In the genomic region with DNA sequence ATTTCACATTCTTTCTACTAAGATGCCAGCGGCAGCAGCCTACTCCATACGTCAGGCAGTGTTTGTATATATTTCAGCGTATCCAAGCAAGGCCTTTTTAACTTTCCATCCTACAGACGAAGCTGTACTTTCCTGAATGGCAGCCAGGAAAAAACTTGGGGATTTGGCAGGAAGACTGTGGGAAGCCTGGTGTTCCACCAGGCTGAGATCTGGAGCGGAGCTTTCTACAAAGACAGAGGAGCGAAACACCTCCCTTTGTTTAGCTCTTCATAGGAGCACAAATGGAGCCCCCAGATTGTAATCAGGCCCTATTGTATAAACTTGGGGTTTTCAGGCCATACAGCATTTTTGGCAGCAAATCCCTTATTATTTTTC, we compare ENCODE assay signal across 10 cellular contexts.
DNase-seq lines count a peak whose midpoint lies in the region; ATAC-seq and TF ChIP-seq lines count a peak whose summit lies in the region.
"Had no signal": no experiment of that assay in that cellular context is flagged by ENCODE, and none has a peak within 500 bp of the region (broad histone marks: within the 10 kb centered on the region; RNA-seq: fewer than 3 reads in every experiment).

No MANE protein-coding gene starts in this region.

- no peak for TF ChIP-seq EP300 in stomach (IDR thresholded peaks at IDR 0.05)

- ATAC-seq in GM21825 (IDR thresholded peaks at IDR 0.05; ENCODE audit: unreplicated experiment) (no peak), GM18861 (IDR thresholded peaks at IDR 0.05; ENCODE audit: unreplicated experiment) (no peak)

- peaks cover 37 to 56% (median 43%) of the 10 kb centered on the region in 4 donors for H3K4me1 ChIP-seq in stomach

- H3K4me1 Mint-ChIP-seq in HFFc6 (ENCODE audit: low read depth): peaks cover 53% of the 10 kb centered on the region
- H3K4me1 Mint-ChIP-seq: activated naive CD4-positive, alpha-beta T cell treated with anti-CD3 and anti-CD28 coated beads, Interleukin-2, amount 10 ng/mL, durations not matched to agents 7 days and 5 days had no signal

- peak overlapping the region; percentile 96 for H3K27ac Mint-ChIP-seq in HFFc6
- H3K27ac Mint-ChIP-seq: activated naive CD4-positive, alpha-beta T cell treated with anti-CD3 and anti-CD28 coated beads, Interleukin-2, amount 10 ng/mL, durations not matched to agents 7 days and 5 days had no signal

- WGBS in stomach, 5 donors: 15 to 36% (median 24%) methylated on average over 6 of the region's 6 CpGs

- H3K9me3 ChIP-seq in stomach: no peaks in the 10 kb centered on the region

- no peaks in the 10 kb centered on the region for H3K9me3 Mint-ChIP-seq in HFFc6
- H3K9me3 Mint-ChIP-seq: activated naive CD4-positive, alpha-beta T cell treated with anti-CD3 and anti-CD28 coated beads, Interleukin-2, amount 10 ng/mL, durations not matched to agents 7 days and 5 days had no signal

- DNase-seq in HFFc6 (peak; percentile 8), cardiac fibroblast (ENCODE audit: low read depth in 2 of 2) (peak; percentile 62 to 99), stomach (peak; percentile 66), activated gamma-delta T cell (lab: John Stamatoyannopoulos, UW) (no peak)
- DNase-seq in stimulated activated CD4-positive, alpha-beta T cell treated with anti-CD3 and anti-CD28 coated beads, Interleukin-2, amount 100 ng/mL, for 24 hours: no peak
- DNase-seq: activated naive CD4-positive, alpha-beta T cell treated with anti-CD3 and anti-CD28 coated beads, Interleukin-2, amount 10 ng/mL, durations not matched to agents 7 days and 5 days; DMS79 treated with DMSO at 0.1 percent for 48 hours had no signal

- peak overlapping the region; percentile 30 for H3K27ac ChIP-seq in layer of hippocampus (ENCODE audit: low read depth, low read length)
- H3K27ac ChIP-seq in stomach: peak overlapping the region; percentile 54 to 89 (median 85)

- H3K27me3 ChIP-seq in layer of hippocampus (ENCODE audit: control insufficient read depth, insufficient read depth, low read length) (no peaks in the 10 kb centered on the region), stomach (no peaks in the 10 kb centered on the region)

- no peaks in the 10 kb centered on the region; the same call in 1 of the 2 replicates for H3K27me3 Mint-ChIP-seq in HFFc6 (ENCODE audit: insufficient read depth)

- 0 out of 2 replicates have a peak, but pooled peaks have one; percentile 7 for TF ChIP-seq CTCF in HFFc6 (IDR thresholded peaks at IDR 0.05)
- TF ChIP-seq CTCF in cardiac fibroblast (IDR thresholded peaks at IDR 0.05; ENCODE audit: low read depth, low read length): no peak
- TF ChIP-seq CTCF in stomach (IDR thresholded peaks at IDR 0.05): no peak

- H3K4me3 Mint-ChIP-seq in HFFc6: peak overlapping the region; percentile 86; the same call in 1 of the 2 replicates
- H3K4me3 Mint-ChIP-seq: activated naive CD4-positive, alpha-beta T cell treated with anti-CD3 and anti-CD28 coated beads, Interleukin-2, amount 10 ng/mL, durations not matched to agents 7 days and 5 days had no signal

- intact Hi-C loops in stomach (cut with DNase I; ENCODE audit: low total_unique reads): no loop called here

- no peak for TF ChIP-seq POLR2A in stomach (IDR thresholded peaks at IDR 0.05)

- H3K4me3 ChIP-seq in cardiac fibroblast (replicated peaks in 1 of 2; ENCODE audit: low read depth in 2 of 2, low read length in 2 of 2): no peak overlapping the region
- peak overlapping the region in 2 of 4 donors; percentile 2 to 25 for H3K4me3 ChIP-seq in stomach

- peaks cover 9% of the 10 kb centered on the region; the same call in 1 of the 2 replicates for H3K36me3 Mint-ChIP-seq in HFFc6 (ENCODE audit: low read depth)
- H3K36me3 Mint-ChIP-seq: activated naive CD4-positive, alpha-beta T cell treated with anti-CD3 and anti-CD28 coated beads, Interleukin-2, amount 10 ng/mL, durations not matched to agents 7 days and 5 days had no signal

- H3K36me3 ChIP-seq in stomach: no peaks in the 10 kb centered on the region

Comparison
In these comparisons a context has a peak if more than half of its experiments do, and no peak if none do; other contexts are left out.
1. DNase-seq: peak in HFFc6 (single experiment), cardiac fibroblast (2 of 2) and stomach (single experiment); none in activated gamma-delta T cell (single experiment) and stimulated activated CD4-positive, alpha-beta T cell treated with anti-CD3 and anti-CD28 coated beads, Interleukin-2, amount 100 ng/mL, for 24 hours (0 of 2).